ENCODE assay signal across 25 cellular contexts in genomic region chr20:45163071-45163803, GRCh38. TPM values are rescaled to one million over a fixed set of nuclear protein-coding genes. Genes with fewer than 3 reads are reported as not detected.
DNase-seq lines count a peak whose midpoint lies in the region; ATAC-seq lines count a peak whose summit lies in the region.
"Had no signal": no experiment of that assay in that cellular context is flagged by ENCODE, and none has a peak within 500 bp of the region (broad histone marks: within the 10 kb centered on the region; RNA-seq: fewer than 3 reads in every experiment).

No MANE protein-coding gene starts in this region.

- in situ Hi-C loops in KBM-7 (cut with MboI; ENCODE audit: low pct_unique_long_range_greater_than_20kb, low sequenced_read_pairs): no loop called here

- H3K27me3 ChIP-seq in mucosa of rectum (ENCODE audit: control insufficient read depth in 2 of 2, insufficient read depth in 2 of 2, low read length in 2 of 2): no peaks in the 10 kb centered on the region
- H3K27me3 ChIP-seq: BLaER1 treated with 17β-estradiol and CSF1 and Interleukin-3, amounts not matched to agents 10 nM and 100 nM had no signal

- H3K36me3 ChIP-seq in mucosa of rectum (ENCODE audit: control insufficient read depth in 2 of 2, insufficient read depth in 2 of 2, low read length in 2 of 2): no peaks in the 10 kb centered on the region
- H3K36me3 ChIP-seq: BE2C; BLaER1 treated with 17β-estradiol and CSF1 and Interleukin-3, amounts not matched to agents 10 nM and 100 nM had no signal

- H3K4me1 ChIP-seq in mucosa of rectum (ENCODE audit: control insufficient read depth in 2 of 2, insufficient read depth in 2 of 2, low read length in 2 of 2): peaks cover 2 to 11% of the 10 kb centered on the region in 2 donors
- H3K4me1 ChIP-seq: A549; BE2C; BLaER1 treated with 17β-estradiol and CSF1 and Interleukin-3, amounts not matched to agents 10 nM and 100 nM had no signal

- peaks cover 0 to 6% of the 10 kb centered on the region in 2 donors for H3K9me3 ChIP-seq in mucosa of rectum (ENCODE audit: control insufficient read depth in 2 of 2, low read length in 2 of 2)
- H3K9me3 ChIP-seq: BE2C had no signal

- peak overlapping the region in 1 of 2 donors; percentile 38 for H3K4me3 ChIP-seq in mucosa of rectum (ENCODE audit: low read length in 2 of 2)
- H3K4me3 ChIP-seq: A549; BLaER1 treated with 17β-estradiol and CSF1 and Interleukin-3, amounts not matched to agents 10 nM and 100 nM; GM23338 had no signal

- H3K27ac ChIP-seq in mucosa of rectum (ENCODE audit: low read depth in 2 of 2, low read length in 2 of 2): peak overlapping the region; percentile 59 to 74
- H3K27ac ChIP-seq: A549; BLaER1 treated with 17β-estradiol and CSF1 and Interleukin-3, amounts not matched to agents 10 nM and 100 nM had no signal

- H3K9ac ChIP-seq in mucosa of rectum (ENCODE audit: low read depth in 1 of 2, low read length in 2 of 2): no peak overlapping the region
- H3K9ac ChIP-seq: BLaER1 treated with 17β-estradiol and CSF1 and Interleukin-3, amounts not matched to agents 10 nM and 100 nM had no signal

- ATAC-seq in esophagus mucosa (peak; percentile 84), HG03280 (IDR thresholded peaks at IDR 0.05; ENCODE audit: unreplicated experiment) (no peak)
- ATAC-seq: A549, GM23338, HCT116 had no signal

- DNase-seq in LoVo (ENCODE audit: low spot score): peak; percentile 23
- DNase-seq in activated CD4-positive, CD25-positive, alpha-beta regulatory T cell (lab: John Stamatoyannopoulos, UW): no peak
- no peak for DNase-seq in activated naive CD4-positive, alpha-beta T cell treated with anti-CD3 and anti-CD28 coated beads, Interleukin-2, amount 50 U/mL, for 16 hours
- no peak for DNase-seq in KBM-7
- DNase-seq: 8988T; ACHN; AML-193; BE2C; Calu3; CD4-positive, alpha-beta memory T cell; COR-L47; DMS53; DMS79 treated with DMSO at 0.1 percent for 48 hours; GF-D8; H9 had no signal

RNA-seq across cellular contexts. Expression of gene PI3, which starts 11.5 kb away (rescaled TPM):
- 1,694 TPM for total RNA-seq in esophagus mucosa
- total RNA-seq: CD4-positive, alpha-beta memory T cell; Daoy; G401; GM23338; H4; H9 had no signal

RNA-seq across cellular contexts. Expression of gene WFDC12, which starts 39.0 kb away (rescaled TPM):
- 5.1 TPM for total RNA-seq in esophagus mucosa
- total RNA-seq: Calu3; CD4-positive, alpha-beta memory T cell; Daoy; G401; GM23338; H4; H9 had no signal

RNA-seq across cellular contexts. Expression of gene SEMG1, which starts 43.6 kb away (rescaled TPM):
- total RNA-seq in esophagus mucosa: not detected
- total RNA-seq: CD4-positive, alpha-beta memory T cell; Daoy; G401; H4 had no signal

RNA-seq across cellular contexts. Expression of gene WFDC5, which starts 48.3 kb away (rescaled TPM):
- total RNA-seq in esophagus mucosa: 4.3 TPM
- total RNA-seq: Calu3; CD4-positive, alpha-beta memory T cell; Daoy; G401; GM23338; H4; H9 had no signal

RNA-seq across cellular contexts. Expression of gene SEMG2, which starts 57.9 kb away (rescaled TPM):
- not detected for total RNA-seq in esophagus mucosa
- total RNA-seq: Calu3; CD4-positive, alpha-beta memory T cell; Daoy; G401; GM23338; H4; H9 had no signal
